Comparison of ENCODE assay signal across 1 cellular context in the genomic region with DNA sequence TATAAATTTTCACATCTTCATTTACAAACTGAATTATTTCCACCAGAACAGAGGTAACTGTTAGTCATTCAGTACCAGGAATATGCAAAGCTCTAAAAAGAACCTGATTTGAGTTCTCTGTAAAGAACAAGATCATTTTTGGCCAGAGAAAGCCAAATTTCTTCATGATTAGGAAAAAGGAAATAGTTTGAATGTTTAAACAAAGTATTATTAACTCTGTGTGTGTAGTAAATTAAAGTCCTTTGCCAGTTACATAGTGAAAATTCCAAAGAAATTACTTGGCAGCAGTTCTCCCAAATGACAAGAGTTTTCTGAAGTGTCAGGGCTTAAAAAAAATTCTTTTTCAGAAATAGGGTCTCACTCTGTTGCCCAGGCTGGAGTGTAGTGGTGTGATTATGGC.
TF ChIP-seq lines count a peak whose summit lies in the region.

No MANE protein-coding gene starts in this region.

TF ChIP-seq in SK-N-SH, 30 proteins besides CTCF, POLR2A, EP300 and RAD21 (continued from another document):
- no peak for TF ChIP-seq MAX (IDR thresholded peaks at IDR 0.05; ENCODE audit: low read depth)
TF ChIP-seq in SK-N-SH: peak in this region for 0.
